ENCODE assay signal across 22 cellular contexts in the genomic region with DNA sequence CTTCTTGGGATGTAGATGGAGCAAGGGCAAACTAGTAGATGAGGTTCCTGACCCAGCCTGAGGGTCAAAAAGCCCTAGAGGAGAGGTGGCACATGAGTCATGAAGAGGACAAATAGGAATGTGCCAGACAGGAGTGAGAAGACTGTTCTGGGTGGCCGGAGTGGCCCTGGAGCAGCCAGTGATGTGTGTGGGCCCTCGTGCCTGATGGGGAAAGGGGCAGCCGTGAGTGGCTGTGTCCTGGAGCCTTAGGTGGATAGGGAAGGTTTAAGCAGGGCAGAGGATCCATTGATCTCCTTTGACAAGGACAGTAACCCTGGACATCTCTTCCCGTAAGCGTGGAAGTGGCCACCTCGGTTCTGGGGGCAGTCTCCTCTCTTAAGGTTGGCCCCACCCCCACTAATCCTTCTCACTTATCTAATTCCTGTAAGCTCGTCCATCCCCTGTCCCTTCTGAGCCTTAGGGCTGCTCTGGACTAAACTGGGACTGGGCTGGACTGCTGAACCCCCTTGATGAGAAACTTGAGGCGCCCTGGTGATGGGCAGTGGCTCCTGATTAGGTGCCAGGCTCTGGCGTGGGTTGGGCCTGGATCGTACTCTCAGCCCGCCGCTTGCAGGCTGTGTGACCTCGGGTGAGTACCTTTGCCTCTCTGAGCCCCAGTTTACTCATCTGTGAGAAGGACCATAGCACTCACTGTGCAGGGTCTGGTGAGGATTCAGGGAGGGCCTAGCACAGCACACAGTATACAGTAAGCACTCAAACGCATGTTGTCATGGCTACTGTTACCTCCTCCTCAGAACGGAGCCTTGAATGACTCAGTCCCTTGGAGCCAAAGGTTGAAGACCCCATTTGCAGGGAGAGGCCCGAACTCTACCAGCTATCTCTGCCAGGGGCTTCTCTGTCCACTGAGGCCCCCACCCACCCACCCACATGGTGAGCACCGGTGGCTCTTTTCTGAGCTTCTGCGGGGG. TPM values are rescaled to one million over a fixed set of nuclear protein-coding genes. Genes with fewer than 3 reads are reported as not detected.
DNase-seq lines count a peak whose midpoint lies in the region; ATAC-seq and TF ChIP-seq lines count a peak whose summit lies in the region.
"Had no signal": no experiment of that assay in that cellular context is flagged by ENCODE, and none has a peak within 500 bp of the region (broad histone marks: within the 10 kb centered on the region; RNA-seq: fewer than 3 reads in every experiment).

No MANE protein-coding gene starts in this region.

- H3K4me3 Mint-ChIP-seq in activated naive CD8-positive, alpha-beta T cell treated with anti-CD3 and anti-CD28 coated beads for 36 hours, result no peak overlapping the region
- no peak overlapping the region for H3K4me3 Mint-ChIP-seq in naive thymus-derived CD8-positive, alpha-beta T cell
- H3K4me3 Mint-ChIP-seq: activated naive CD8-positive, alpha-beta T cell treated with anti-CD3 and anti-CD28 coated beads, Interleukin-2, amount 50 U/mL, for 24 hours had no signal

- CTCF ChIA-PET in HEK293 (lab: Yijun Ruan, JAX), result interaction anchor here (1.2 to 1.9 kb wide), 3 partner anchors 18 to 119 kb away, joined by 4 to 5 read pairs (median 4); no protein-coding TSS in a partner anchor

- no peaks in the 10 kb centered on the region for H3K4me1 ChIP-seq in HEK293 (ENCODE audit: control insufficient read depth, insufficient read depth, low read length)
- peaks cover 27% of the 10 kb centered on the region for H3K4me1 ChIP-seq in hepatocyte (ENCODE audit: insufficient read depth)
- H3K4me1 ChIP-seq in osteoblast (ENCODE audit: insufficient read depth, low read length), result no peaks in the 10 kb centered on the region

- H3K9me3 Mint-ChIP-seq in activated naive CD8-positive, alpha-beta T cell treated with anti-CD3 and anti-CD28 coated beads for 36 hours, result no peaks in the 10 kb centered on the region
- H3K9me3 Mint-ChIP-seq in naive thymus-derived CD8-positive, alpha-beta T cell, result no peaks in the 10 kb centered on the region
- H3K9me3 Mint-ChIP-seq: activated naive CD8-positive, alpha-beta T cell treated with anti-CD3 and anti-CD28 coated beads, Interleukin-2, amount 50 U/mL, for 24 hours had no signal

- H4K20me1 ChIP-seq in hepatocyte (ENCODE audit: insufficient read depth, poor library complexity, severe bottlenecking) (peaks cover 2% of the 10 kb centered on the region), osteoblast (ENCODE audit: insufficient read depth, low read length) (no peaks in the 10 kb centered on the region)

- no peaks in the 10 kb centered on the region for H3K9me2 ChIP-seq in hepatocyte (replicated peaks; ENCODE audit: insufficient read depth)

- POLR2A ChIA-PET in HEK293 (lab: Yijun Ruan, JAX), result no interaction called here
- POLR2A ChIA-PET in naive thymus-derived CD8-positive, alpha-beta T cell (lab: Charles Lee), result no interaction called here

- ATAC-seq in HG02759 (IDR thresholded peaks at IDR 0.05; ENCODE audit: unreplicated experiment), result no peak
- no peak for ATAC-seq in naive thymus-derived CD8-positive, alpha-beta T cell
- ATAC-seq: activated naive CD8-positive, alpha-beta T cell treated with anti-CD3 and anti-CD28 coated beads, Interleukin-2, amount 50 U/mL, for 24 hours; GM12878; left ventricle myocardium superior; Panc1 had no signal

- DNase-seq in WERI-Rb-1, result peak; percentile 91
- DNase-seq in hepatocyte (ENCODE audit: low spot score), result no peak
- peak; percentile 81 for DNase-seq in osteoblast (ENCODE audit: insufficient read length, low spot score, missing footprints)
- no peak for DNase-seq in NCI-H2196 (lab: John Stamatoyannopoulos, UW; ENCODE audit: unreplicated experiment)
- DNase-seq in activated naive CD8-positive, alpha-beta T cell treated with anti-CD3 and anti-CD28 coated beads for 36 hours, result no peak
- no peak for DNase-seq in naive thymus-derived CD8-positive, alpha-beta T cell
- DNase-seq: activated effector memory CD4-positive, alpha-beta T cell treated with anti-CD3 and anti-CD28 coated beads, Interleukin-2, amount 50 U/mL, for 16 hours; activated naive CD8-positive, alpha-beta T cell treated with anti-CD3 and anti-CD28 coated beads, Interleukin-2, amount 50 U/mL, for 24 hours; brain microvascular endothelial cell; left ventricle myocardium superior; NCI-H1048; NK-92 treated with Interleukin-12 subunit alpha and Interleukin-12 subunit beta, amount 100 ng/mL, for 24 hours; stimulated activated CD4-positive, alpha-beta T cell treated with anti-CD3 and anti-CD28 coated beads, Interleukin-4, amount 100 ng/mL, for 1 hour; stimulated activated naive CD4-positive, alpha-beta T cell treated with Interleukin-2 at 50 U/mL for 16 hours; transverse colon had no signal

- H3K36me3 ChIP-seq in HEK293 (ENCODE audit: control insufficient read depth in 2 of 2, insufficient read depth in 1 of 2, low read length in 2 of 2), result no peaks in the 10 kb centered on the region
- peaks cover 66% of the 10 kb centered on the region for H3K36me3 ChIP-seq in WERI-Rb-1
- H3K36me3 ChIP-seq in hepatocyte (replicated peaks; ENCODE audit: insufficient read depth, low read depth), result no peaks in the 10 kb centered on the region
- no peaks in the 10 kb centered on the region for H3K36me3 ChIP-seq in osteoblast (ENCODE audit: insufficient read depth, low read length)
- H3K36me3 ChIP-seq: brain microvascular endothelial cell, neutrophil, SJSA1, transverse colon had no signal

- H3K27me3 ChIP-seq in WERI-Rb-1 (ENCODE audit: insufficient read depth, low read depth, severe bottlenecking) (no peaks in the 10 kb centered on the region), hepatocyte (peaks cover 15% of the 10 kb centered on the region), osteoblast (ENCODE audit: insufficient read depth, low read length) (peaks cover 44% of the 10 kb centered on the region)
- H3K27me3 ChIP-seq: SJSA1 had no signal

- H3K4me3 ChIP-seq in HEK293 (ENCODE audit: low read depth, low read length), result no peak overlapping the region
- no peak overlapping the region; the same call in 1 of the 2 replicates for H3K4me3 ChIP-seq in WERI-Rb-1 (ENCODE audit: low read depth, low read length)
- H3K4me3 ChIP-seq in hepatocyte, result no peak overlapping the region
- H3K4me3 ChIP-seq in osteoblast (ENCODE audit: insufficient read depth, low read length), result no peak overlapping the region
- H3K4me3 ChIP-seq: coronary artery, GM12878, SJSA1, transverse colon had no signal

- no peak overlapping the region for H3K27ac Mint-ChIP-seq in activated naive CD8-positive, alpha-beta T cell treated with anti-CD3 and anti-CD28 coated beads for 36 hours
- H3K27ac Mint-ChIP-seq in naive thymus-derived CD8-positive, alpha-beta T cell, result peak overlapping the region in 1 of 10 donors; percentile 40
- H3K27ac Mint-ChIP-seq: activated naive CD8-positive, alpha-beta T cell treated with anti-CD3 and anti-CD28 coated beads, Interleukin-2, amount 50 U/mL, for 24 hours had no signal

- TF ChIP-seq CTCF in HEK293 (tag by site-specific recombination; IDR thresholded peaks at IDR 0.05) (no peak), WERI-Rb-1 (IDR thresholded peaks at IDR 0.05; ENCODE audit: low read depth, low read length) (no peak), hepatocyte (IDR thresholded peaks at IDR 0.05; ENCODE audit: poor library complexity) (no peak), osteoblast (IDR thresholded peaks at IDR 0.05; ENCODE audit: extremely low read depth, low read depth, low read length) (no peak)

- H3K79me2 ChIP-seq in hepatocyte (peaks cover 6% of the 10 kb centered on the region), osteoblast (ENCODE audit: insufficient read depth, low read length) (no peaks in the 10 kb centered on the region)

- peaks cover 42% of the 10 kb centered on the region for H3K27me3 Mint-ChIP-seq in activated naive CD8-positive, alpha-beta T cell treated with anti-CD3 and anti-CD28 coated beads for 36 hours
- H3K27me3 Mint-ChIP-seq in naive thymus-derived CD8-positive, alpha-beta T cell, result peaks cover 2 to 41% (median 20%) of the 10 kb centered on the region in 5 donors

- H2AFZ ChIP-seq in hepatocyte (no peak overlapping the region), osteoblast (ENCODE audit: low read length) (no peak overlapping the region)

- no peaks in the 10 kb centered on the region for H3K36me3 Mint-ChIP-seq in activated naive CD8-positive, alpha-beta T cell treated with anti-CD3 and anti-CD28 coated beads for 36 hours
- no peaks in the 10 kb centered on the region for H3K36me3 Mint-ChIP-seq in naive thymus-derived CD8-positive, alpha-beta T cell

- H3K9me3 ChIP-seq in HEK293 (ENCODE audit: control insufficient read depth, insufficient read depth, low read depth, low read length) (no peaks in the 10 kb centered on the region), WERI-Rb-1 (ENCODE audit: severe bottlenecking) (no peaks in the 10 kb centered on the region), hepatocyte (ENCODE audit: low read depth) (no peaks in the 10 kb centered on the region), osteoblast (ENCODE audit: low read depth, low read length) (no peaks in the 10 kb centered on the region)
- H3K9me3 ChIP-seq: neutrophil, SJSA1, transverse colon had no signal

- peaks cover 3% of the 10 kb centered on the region for H3K4me1 Mint-ChIP-seq in activated naive CD8-positive, alpha-beta T cell treated with anti-CD3 and anti-CD28 coated beads for 36 hours
- H3K4me1 Mint-ChIP-seq in naive thymus-derived CD8-positive, alpha-beta T cell, result peaks cover 0 to 9% (median 3%) of the 10 kb centered on the region in 4 donors

- WGBS in hepatocyte (ENCODE audit: low lambda C conversion rate, missing lambda C conversion rate), result 83% methylated on average over 15 of the region's 18 CpGs

- peak overlapping the region; percentile 56 for H3K4me2 ChIP-seq in hepatocyte
- no peak overlapping the region for H3K4me2 ChIP-seq in osteoblast (ENCODE audit: insufficient read depth, low read length)

- H3K27ac ChIP-seq in HEK293 (ENCODE audit: extremely low read depth, low read depth, low read length) (no peak overlapping the region), WERI-Rb-1 (peak overlapping the region; percentile 90), hepatocyte (no peak overlapping the region), osteoblast (ENCODE audit: low read depth, low read length) (no peak overlapping the region)
- H3K27ac ChIP-seq: brain microvascular endothelial cell, coronary artery, neutrophil, SJSA1 had no signal

RNA-seq across cellular contexts. Expression of gene FAM222A, which starts 4.0 kb away (rescaled TPM):
- total RNA-seq in hepatocyte (7.4 and 8.5 TPM in 2 replicates), osteoblast (0.29 and 0.36 TPM in 2 replicates)
- polyA plus RNA-seq in hepatocyte, result 8.3 and 11.3 TPM in 2 replicates
- 1 to 10 TPM; 1.1 to 1.8 TPM for total RNA-seq in activated naive CD8-positive, alpha-beta T cell treated with anti-CD3 and anti-CD28 coated beads for 36 hours
- 1 to 10 TPM; 1.6 TPM for total RNA-seq in naive thymus-derived CD8-positive, alpha-beta T cell
- polyA plus RNA-seq in naive thymus-derived CD8-positive, alpha-beta T cell, result under 1 TPM; 0.16 to 0.28 (median 0.22) TPM

Comparison
In these comparisons a context has a peak if more than half of its experiments do, and no peak if none do; other contexts are left out.
1. DNase-seq: peak in WERI-Rb-1 (single experiment) and osteoblast (single experiment); none in hepatocyte (single experiment), NCI-H2196 (single experiment), activated naive CD8-positive, alpha-beta T cell treated with anti-CD3 and anti-CD28 coated beads for 36 hours (single experiment) and naive thymus-derived CD8-positive, alpha-beta T cell (0 of 10).